In the genomic region with DNA sequence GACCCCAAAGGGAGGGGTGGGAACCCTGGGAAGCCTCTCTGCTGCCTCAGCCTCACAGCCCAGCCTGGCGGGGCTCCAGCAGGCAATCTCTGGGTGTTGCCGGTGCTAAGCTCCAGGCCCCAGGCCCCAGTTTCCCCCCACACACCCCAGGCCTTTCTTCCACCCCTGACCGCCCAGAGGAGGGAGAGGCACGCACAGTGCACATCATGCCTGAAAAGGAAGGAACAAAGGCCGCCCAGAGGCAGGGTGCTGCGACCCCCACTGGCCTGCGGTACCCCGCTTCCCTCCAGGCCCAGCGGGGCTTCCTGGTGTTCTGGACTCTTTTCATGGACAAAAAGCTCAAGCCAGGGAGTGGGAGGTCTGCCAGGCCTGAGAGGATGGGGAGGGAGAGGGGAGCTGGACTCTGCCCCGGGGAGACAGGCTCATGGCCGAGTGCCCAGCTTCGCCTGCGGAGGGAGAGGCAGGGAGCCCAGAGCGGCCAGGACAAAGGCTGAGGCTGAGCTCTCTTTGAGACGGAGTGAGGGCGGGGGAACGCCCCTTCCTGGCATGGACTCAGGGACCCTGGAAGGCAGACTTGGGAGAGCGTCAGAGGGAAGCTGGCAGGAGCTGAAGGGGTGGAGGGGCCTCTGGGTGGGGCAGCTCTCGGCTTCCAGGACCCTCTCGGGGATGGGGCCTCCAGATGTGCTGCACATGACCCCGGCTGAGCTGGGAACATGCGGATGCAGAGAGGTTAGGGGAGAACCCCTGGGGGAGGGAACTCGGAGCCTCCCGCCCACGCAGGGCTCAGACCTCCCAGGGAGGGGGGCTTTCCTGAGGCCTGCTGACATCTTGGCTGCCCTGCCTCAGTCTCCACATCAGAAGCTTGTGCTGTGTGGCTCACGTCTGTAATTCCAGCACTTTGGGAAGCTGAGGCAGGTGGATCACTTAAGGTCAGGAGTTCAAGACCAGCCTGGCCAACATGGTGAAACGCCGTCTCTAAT, we compare ENCODE assay signal across 1 cellular context.
TF ChIP-seq lines count a peak whose summit lies in the region.

No MANE protein-coding gene starts in this region.

TF ChIP-seq in HepG2, 621 proteins besides CTCF, POLR2A, EP300 and RAD21 (continued from another document and continues in another):
- TF ChIP-seq ZZZ3 (CRISPR knock-in tag; IDR thresholded peaks at IDR 0.05; ENCODE audit: borderline replicate concordance) (no peak), ZNF3 (CRISPR knock-in tag; IDR thresholded peaks at IDR 0.05) (no peak), ZNF678 (CRISPR knock-in tag; IDR thresholded peaks at IDR 0.05) (no peak), MAZ (IDR thresholded peaks at IDR 0.05; ENCODE audit: borderline replicate concordance, low read depth, low read length) (peak; percentile 26; the same call in 1 of the 2 replicates), MAZ (CRISPR knock-in tag; IDR thresholded peaks at IDR 0.05; ENCODE audit: low read depth) (peak; percentile 61; the same call in 1 of the 2 replicates), ZNF761 (CRISPR knock-in tag; conservative IDR thresholded peaks at IDR 0.05) (no peak), ZSCAN31 (CRISPR knock-in tag; IDR thresholded peaks at IDR 0.05; ENCODE audit: low read depth) (peak; percentile 72; the same call in 1 of the 2 replicates), CHD2 (IDR thresholded peaks at IDR 0.05; ENCODE audit: low read depth, low read length) (no peak), ZNF737 (CRISPR knock-in tag; IDR thresholded peaks at IDR 0.05; ENCODE audit: borderline replicate concordance) (no peak), SPEN (CRISPR knock-in tag; IDR thresholded peaks at IDR 0.05; ENCODE audit: low read depth) (peak; percentile 49), HNRNPH1 (optimal IDR thresholded peaks at IDR 0.05; ENCODE audit: low read depth, low read length) (no peak), TCF7L2 (IDR thresholded peaks at IDR 0.05; ENCODE audit: low read depth, low read length) (no peak), ZNF816 (CRISPR knock-in tag; IDR thresholded peaks at IDR 0.05; ENCODE audit: borderline replicate concordance) (no peak), SIN3A (IDR thresholded peaks at IDR 0.05; ENCODE audit: borderline replicate concordance, low read depth, low read length) (peak; percentile 68; the same call in 1 of the 2 replicates), YEATS2 (CRISPR knock-in tag; IDR thresholded peaks at IDR 0.05; ENCODE audit: borderline replicate concordance) (no peak; the same call in 1 of the 2 replicates), ZNF350 (CRISPR knock-in tag; IDR thresholded peaks at IDR 0.05; ENCODE audit: borderline replicate concordance, low read depth) (no peak; the same call in 1 of the 2 replicates), NFATC3 (CRISPR knock-in tag; IDR thresholded peaks at IDR 0.05) (no peak), EED (CRISPR knock-in tag; IDR thresholded peaks at IDR 0.05) (no peak), KLF6 (CRISPR knock-in tag; IDR thresholded peaks at IDR 0.05) (0 out of 2 replicates have a peak, but pooled peaks have one; percentile 16), CREB1 (IDR thresholded peaks at IDR 0.05) (no peak), CREB1 (CRISPR knock-in tag; IDR thresholded peaks at IDR 0.05) (no peak), SYNCRIP (IDR thresholded peaks at IDR 0.05; ENCODE audit: insufficient read depth, low read depth, low read length) (no peak), FOXO1 (CRISPR knock-in tag; IDR thresholded peaks at IDR 0.05) (no peak), ZNF777 (CRISPR knock-in tag; IDR thresholded peaks at IDR 0.05) (no peak), ZNF792 (CRISPR knock-in tag; IDR thresholded peaks at IDR 0.05) (no peak), PLRG1 (conservative IDR thresholded peaks at IDR 0.05) (no peak), MED8 (CRISPR knock-in tag; IDR thresholded peaks at IDR 0.05; ENCODE audit: insufficient replicate concordance) (peak; percentile 47), ZNF121 (CRISPR knock-in tag; IDR thresholded peaks at IDR 0.05) (0 out of 2 replicates have a peak, but pooled peaks have one; percentile 15), FOXA3 (CRISPR knock-in tag; IDR thresholded peaks at IDR 0.05) (peak; percentile 19; the same call in 1 of the 2 replicates), FOXJ3 (CRISPR knock-in tag; IDR thresholded peaks at IDR 0.05; ENCODE audit: borderline replicate concordance) (no peak)
- TF ChIP-seq, protein P1, sequence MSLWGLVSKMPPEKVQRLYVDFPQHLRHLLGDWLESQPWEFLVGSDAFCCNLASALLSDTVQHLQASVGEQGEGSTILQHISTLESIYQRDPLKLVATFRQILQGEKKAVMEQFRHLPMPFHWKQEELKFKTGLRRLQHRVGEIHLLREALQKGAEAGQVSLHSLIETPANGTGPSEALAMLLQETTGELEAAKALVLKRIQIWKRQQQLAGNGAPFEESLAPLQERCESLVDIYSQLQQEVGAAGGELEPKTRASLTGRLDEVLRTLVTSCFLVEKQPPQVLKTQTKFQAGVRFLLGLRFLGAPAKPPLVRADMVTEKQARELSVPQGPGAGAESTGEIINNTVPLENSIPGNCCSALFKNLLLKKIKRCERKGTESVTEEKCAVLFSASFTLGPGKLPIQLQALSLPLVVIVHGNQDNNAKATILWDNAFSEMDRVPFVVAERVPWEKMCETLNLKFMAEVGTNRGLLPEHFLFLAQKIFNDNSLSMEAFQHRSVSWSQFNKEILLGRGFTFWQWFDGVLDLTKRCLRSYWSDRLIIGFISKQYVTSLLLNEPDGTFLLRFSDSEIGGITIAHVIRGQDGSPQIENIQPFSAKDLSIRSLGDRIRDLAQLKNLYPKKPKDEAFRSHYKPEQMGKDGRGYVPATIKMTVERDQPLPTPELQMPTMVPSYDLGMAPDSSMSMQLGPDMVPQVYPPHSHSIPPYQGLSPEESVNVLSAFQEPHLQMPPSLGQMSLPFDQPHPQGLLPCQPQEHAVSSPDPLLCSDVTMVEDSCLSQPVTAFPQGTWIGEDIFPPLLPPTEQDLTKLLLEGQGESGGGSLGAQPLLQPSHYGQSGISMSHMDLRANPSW (CRISPR knock-in tag; IDR thresholded peaks at IDR 0.05; ENCODE audit: borderline replicate concordance): no peak
- TF ChIP-seq, protein P2, sequence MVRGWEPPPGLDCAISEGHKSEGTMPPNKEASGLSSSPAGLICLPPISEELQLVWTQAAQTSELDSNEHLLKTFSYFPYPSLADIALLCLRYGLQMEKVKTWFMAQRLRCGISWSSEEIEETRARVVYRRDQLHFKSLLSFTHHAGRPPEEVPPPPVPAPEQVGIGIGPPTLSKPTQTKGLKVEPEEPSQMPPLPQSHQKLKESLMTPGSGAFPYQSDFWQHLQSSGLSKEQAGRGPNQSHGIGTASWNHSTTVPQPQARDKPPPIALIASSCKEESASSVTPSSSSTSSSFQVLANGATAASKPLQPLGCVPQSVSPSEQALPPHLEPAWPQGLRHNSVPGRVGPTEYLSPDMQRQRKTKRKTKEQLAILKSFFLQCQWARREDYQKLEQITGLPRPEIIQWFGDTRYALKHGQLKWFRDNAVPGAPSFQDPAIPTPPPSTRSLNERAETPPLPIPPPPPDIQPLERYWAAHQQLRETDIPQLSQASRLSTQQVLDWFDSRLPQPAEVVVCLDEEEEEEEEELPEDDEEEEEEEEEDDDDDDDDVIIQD (CRISPR knock-in tag; IDR thresholded peaks at IDR 0.05; ENCODE audit: low read depth): 0 out of 2 replicates have a peak, but pooled peaks have one; percentile 12
- TF ChIP-seq, protein P3, sequence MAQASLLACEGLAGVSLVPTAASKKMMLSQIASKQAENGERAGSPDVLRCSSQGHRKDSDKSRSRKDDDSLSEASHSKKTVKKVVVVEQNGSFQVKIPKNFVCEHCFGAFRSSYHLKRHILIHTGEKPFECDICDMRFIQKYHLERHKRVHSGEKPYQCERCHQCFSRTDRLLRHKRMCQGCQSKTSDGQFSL (CRISPR knock-in tag; IDR thresholded peaks at IDR 0.05): 0 out of 2 replicates have a peak, but pooled peaks have one; percentile 22
- TF ChIP-seq, protein P4, sequence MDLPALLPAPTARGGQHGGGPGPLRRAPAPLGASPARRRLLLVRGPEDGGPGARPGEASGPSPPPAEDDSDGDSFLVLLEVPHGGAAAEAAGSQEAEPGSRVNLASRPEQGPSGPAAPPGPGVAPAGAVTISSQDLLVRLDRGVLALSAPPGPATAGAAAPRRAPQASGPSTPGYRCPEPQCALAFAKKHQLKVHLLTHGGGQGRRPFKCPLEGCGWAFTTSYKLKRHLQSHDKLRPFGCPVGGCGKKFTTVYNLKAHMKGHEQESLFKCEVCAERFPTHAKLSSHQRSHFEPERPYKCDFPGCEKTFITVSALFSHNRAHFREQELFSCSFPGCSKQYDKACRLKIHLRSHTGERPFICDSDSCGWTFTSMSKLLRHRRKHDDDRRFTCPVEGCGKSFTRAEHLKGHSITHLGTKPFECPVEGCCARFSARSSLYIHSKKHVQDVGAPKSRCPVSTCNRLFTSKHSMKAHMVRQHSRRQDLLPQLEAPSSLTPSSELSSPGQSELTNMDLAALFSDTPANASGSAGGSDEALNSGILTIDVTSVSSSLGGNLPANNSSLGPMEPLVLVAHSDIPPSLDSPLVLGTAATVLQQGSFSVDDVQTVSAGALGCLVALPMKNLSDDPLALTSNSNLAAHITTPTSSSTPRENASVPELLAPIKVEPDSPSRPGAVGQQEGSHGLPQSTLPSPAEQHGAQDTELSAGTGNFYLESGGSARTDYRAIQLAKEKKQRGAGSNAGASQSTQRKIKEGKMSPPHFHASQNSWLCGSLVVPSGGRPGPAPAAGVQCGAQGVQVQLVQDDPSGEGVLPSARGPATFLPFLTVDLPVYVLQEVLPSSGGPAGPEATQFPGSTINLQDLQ (CRISPR knock-in tag; IDR thresholded peaks at IDR 0.05): no peak
- TF ChIP-seq, protein P5, sequence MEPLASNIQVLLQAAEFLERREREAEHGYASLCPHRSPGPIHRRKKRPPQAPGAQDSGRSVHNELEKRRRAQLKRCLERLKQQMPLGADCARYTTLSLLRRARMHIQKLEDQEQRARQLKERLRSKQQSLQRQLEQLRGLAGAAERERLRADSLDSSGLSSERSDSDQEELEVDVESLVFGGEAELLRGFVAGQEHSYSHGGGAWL (CRISPR knock-in tag; IDR thresholded peaks at IDR 0.05): no peak
- TF ChIP-seq, protein P6, sequence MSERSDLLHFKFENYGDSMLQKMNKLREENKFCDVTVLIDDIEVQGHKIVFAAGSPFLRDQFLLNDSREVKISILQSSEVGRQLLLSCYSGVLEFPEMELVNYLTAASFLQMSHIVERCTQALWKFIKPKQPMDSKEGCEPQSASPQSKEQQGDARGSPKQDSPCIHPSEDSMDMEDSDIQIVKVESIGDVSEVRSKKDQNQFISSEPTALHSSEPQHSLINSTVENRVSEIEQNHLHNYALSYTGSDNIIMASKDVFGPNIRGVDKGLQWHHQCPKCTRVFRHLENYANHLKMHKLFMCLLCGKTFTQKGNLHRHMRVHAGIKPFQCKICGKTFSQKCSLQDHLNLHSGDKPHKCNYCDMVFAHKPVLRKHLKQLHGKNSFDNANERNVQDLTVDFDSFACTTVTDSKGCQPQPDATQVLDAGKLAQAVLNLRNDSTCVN (CRISPR knock-in tag; IDR thresholded peaks at IDR 0.05; ENCODE audit: borderline replicate concordance): no peak
- TF ChIP-seq, protein P7, sequence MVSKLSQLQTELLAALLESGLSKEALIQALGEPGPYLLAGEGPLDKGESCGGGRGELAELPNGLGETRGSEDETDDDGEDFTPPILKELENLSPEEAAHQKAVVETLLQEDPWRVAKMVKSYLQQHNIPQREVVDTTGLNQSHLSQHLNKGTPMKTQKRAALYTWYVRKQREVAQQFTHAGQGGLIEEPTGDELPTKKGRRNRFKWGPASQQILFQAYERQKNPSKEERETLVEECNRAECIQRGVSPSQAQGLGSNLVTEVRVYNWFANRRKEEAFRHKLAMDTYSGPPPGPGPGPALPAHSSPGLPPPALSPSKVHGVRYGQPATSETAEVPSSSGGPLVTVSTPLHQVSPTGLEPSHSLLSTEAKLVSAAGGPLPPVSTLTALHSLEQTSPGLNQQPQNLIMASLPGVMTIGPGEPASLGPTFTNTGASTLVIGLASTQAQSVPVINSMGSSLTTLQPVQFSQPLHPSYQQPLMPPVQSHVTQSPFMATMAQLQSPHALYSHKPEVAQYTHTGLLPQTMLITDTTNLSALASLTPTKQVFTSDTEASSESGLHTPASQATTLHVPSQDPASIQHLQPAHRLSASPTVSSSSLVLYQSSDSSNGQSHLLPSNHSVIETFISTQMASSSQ (IDR thresholded peaks at IDR 0.05; ENCODE audit: low read depth): no peak
- TF ChIP-seq, protein P7 (CRISPR knock-in tag; IDR thresholded peaks at IDR 0.05; ENCODE audit: borderline replicate concordance): no peak
- TF ChIP-seq, protein P8, sequence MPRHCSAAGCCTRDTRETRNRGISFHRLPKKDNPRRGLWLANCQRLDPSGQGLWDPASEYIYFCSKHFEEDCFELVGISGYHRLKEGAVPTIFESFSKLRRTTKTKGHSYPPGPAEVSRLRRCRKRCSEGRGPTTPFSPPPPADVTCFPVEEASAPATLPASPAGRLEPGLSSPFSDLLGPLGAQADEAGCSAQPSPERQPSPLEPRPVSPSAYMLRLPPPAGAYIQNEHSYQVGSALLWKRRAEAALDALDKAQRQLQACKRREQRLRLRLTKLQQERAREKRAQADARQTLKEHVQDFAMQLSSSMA (CRISPR knock-in tag; IDR thresholded peaks at IDR 0.05): no peak
- TF ChIP-seq, protein P9, sequence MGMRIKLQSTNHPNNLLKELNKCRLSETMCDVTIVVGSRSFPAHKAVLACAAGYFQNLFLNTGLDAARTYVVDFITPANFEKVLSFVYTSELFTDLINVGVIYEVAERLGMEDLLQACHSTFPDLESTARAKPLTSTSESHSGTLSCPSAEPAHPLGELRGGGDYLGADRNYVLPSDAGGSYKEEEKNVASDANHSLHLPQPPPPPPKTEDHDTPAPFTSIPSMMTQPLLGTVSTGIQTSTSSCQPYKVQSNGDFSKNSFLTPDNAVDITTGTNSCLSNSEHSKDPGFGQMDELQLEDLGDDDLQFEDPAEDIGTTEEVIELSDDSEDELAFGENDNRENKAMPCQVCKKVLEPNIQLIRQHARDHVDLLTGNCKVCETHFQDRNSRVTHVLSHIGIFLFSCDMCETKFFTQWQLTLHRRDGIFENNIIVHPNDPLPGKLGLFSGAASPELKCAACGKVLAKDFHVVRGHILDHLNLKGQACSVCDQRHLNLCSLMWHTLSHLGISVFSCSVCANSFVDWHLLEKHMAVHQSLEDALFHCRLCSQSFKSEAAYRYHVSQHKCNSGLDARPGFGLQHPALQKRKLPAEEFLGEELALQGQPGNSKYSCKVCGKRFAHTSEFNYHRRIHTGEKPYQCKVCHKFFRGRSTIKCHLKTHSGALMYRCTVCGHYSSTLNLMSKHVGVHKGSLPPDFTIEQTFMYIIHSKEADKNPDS (CRISPR knock-in tag; IDR thresholded peaks at IDR 0.05): no peak; the same call in 1 of the 2 replicates
- TF ChIP-seq, protein P10, sequence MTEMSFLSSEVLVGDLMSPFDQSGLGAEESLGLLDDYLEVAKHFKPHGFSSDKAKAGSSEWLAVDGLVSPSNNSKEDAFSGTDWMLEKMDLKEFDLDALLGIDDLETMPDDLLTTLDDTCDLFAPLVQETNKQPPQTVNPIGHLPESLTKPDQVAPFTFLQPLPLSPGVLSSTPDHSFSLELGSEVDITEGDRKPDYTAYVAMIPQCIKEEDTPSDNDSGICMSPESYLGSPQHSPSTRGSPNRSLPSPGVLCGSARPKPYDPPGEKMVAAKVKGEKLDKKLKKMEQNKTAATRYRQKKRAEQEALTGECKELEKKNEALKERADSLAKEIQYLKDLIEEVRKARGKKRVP (CRISPR knock-in tag; IDR thresholded peaks at IDR 0.05): no peak
